Comparison of ENCODE assay signal across 15 cellular contexts in the genomic region with DNA sequence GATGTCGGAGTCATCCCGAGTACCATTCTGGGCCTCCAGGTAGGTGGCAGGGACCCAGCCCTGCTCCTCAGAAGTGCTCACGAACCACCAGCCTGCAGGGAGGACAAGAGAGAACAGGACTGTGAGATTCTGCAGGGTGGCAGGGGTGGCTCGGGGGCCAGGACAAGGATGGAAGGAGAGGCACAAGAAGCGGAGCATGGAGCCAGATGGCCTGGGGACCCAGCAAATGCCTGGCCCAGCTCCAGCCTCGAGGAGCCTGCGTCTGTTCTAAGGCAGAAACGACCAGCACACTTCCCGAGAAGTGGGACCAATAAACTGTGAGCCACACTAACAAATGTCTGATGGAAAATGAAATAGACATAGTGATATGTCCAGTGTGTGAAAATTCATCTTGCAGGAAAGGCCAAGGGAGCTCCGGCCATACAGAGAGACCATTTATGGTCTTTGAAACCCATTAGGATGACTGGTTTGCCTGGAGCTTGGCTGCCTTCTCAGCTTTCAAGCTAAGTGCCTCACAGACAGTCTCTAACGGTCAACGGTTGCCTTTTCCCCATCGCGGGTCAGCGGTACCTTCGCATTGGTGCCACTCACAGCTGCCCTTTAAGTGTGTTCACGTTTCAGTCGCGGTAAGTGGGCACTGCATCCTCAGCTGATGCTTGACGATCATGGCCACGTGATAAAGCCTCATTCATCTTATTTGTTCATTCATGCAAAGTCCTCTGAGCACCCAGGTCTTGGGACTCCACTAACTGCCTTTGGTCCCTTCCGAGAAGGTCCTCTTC.
DNase-seq lines count a peak whose midpoint lies in the region; ATAC-seq and TF ChIP-seq lines count a peak whose summit lies in the region.
"Had no signal": no experiment of that assay in that cellular context is flagged by ENCODE, and none has a peak within 500 bp of the region (broad histone marks: within the 10 kb centered on the region; RNA-seq: fewer than 3 reads in every experiment).

No MANE protein-coding gene starts in this region.

- H3K27ac Mint-ChIP-seq in nephron progenitor cell: peak overlapping the region; percentile 40
- H3K27ac Mint-ChIP-seq: B cell; T-helper 1 cell treated with Interleukin-12 subunit alpha and Interleukin-12 subunit beta and Interleukin-4 antibody, amounts not matched to agents 30 μg/mL and 1 μg/mL, for 36 hours had no signal

- no peak for TF ChIP-seq CTCF in nephron progenitor cell (IDR thresholded peaks at IDR 0.05)

- no peak overlapping the region for H3K4me3 Mint-ChIP-seq in nephron progenitor cell
- H3K4me3 Mint-ChIP-seq: B cell; CD4-positive, alpha-beta memory T cell; T-helper 1 cell treated with Interleukin-12 subunit alpha and Interleukin-12 subunit beta and Interleukin-4 antibody, amounts not matched to agents 30 μg/mL and 1 μg/mL, for 36 hours had no signal

- intact Hi-C loops in left ventricle myocardium superior (cut with micrococcal nuclease): no loop called here
- intact Hi-C loops in Right ventricle myocardium superior (cut with DNase I): no loop called here

- H3K27me3 Mint-ChIP-seq in nephron progenitor cell (ENCODE audit: low read depth, poor library complexity): peaks cover 11% of the 10 kb centered on the region
- H3K27me3 Mint-ChIP-seq: B cell; CD4-positive, alpha-beta memory T cell had no signal

- H3K36me3 Mint-ChIP-seq in nephron progenitor cell (ENCODE audit: low read depth): peaks cover 21% of the 10 kb centered on the region

- H3K4me1 Mint-ChIP-seq in nephron progenitor cell: peaks cover 12% of the 10 kb centered on the region
- H3K4me1 Mint-ChIP-seq: B cell had no signal

- H3K9me3 Mint-ChIP-seq in nephron progenitor cell: no peaks in the 10 kb centered on the region
- H3K9me3 Mint-ChIP-seq: CD4-positive, alpha-beta memory T cell; T-helper 1 cell treated with Interleukin-12 subunit alpha and Interleukin-12 subunit beta and Interleukin-4 antibody, amounts not matched to agents 30 μg/mL and 1 μg/mL, for 36 hours had no signal

- DNase-seq in left ventricle myocardium superior: peak; percentile 25
- DNase-seq in Right ventricle myocardium superior: no peak
- peak; percentile 14 for DNase-seq in NCI-H510A treated with DMSO at 0.1 percent for 48 hours (lab: John Stamatoyannopoulos, UW)
- DNase-seq in nephron progenitor cell: no peak
- no peak for DNase-seq in activated naive CD4-positive, alpha-beta T cell (lab: John Stamatoyannopoulos, UW)
- DNase-seq: CD4-positive, alpha-beta memory T cell; EL; HCEC 1CT; NCI-H2029; NCI-H524; SIG-M5 had no signal

- ATAC-seq in left ventricle myocardium superior (no peak), Right ventricle myocardium superior (ENCODE audit: poor library complexity) (no peak), GM19035 (IDR thresholded peaks at IDR 0.05; ENCODE audit: unreplicated experiment) (no peak), GM19397 (IDR thresholded peaks at IDR 0.05; ENCODE audit: unreplicated experiment) (no peak)

Comparison
In these comparisons a context has a peak if more than half of its experiments do, and no peak if none do; other contexts are left out.
1. DNase-seq: peak in left ventricle myocardium superior (single experiment) and NCI-H510A treated with DMSO at 0.1 percent for 48 hours (single experiment); none in Right ventricle myocardium superior (single experiment), nephron progenitor cell (single experiment) and activated naive CD4-positive, alpha-beta T cell (0 of 4).